In genomic region chr11:63829823-63830489, GRCh38 we compare ENCODE assay signal across 9 cellular contexts. TPM values are rescaled to one million over a fixed set of nuclear protein-coding genes. Genes with fewer than 3 reads are reported as not detected.
DNase-seq lines count a peak whose midpoint lies in the region; ATAC-seq, FAIRE-seq and TF ChIP-seq lines count a peak whose summit lies in the region.
"Had no signal": no experiment of that assay in that cellular context is flagged by ENCODE, and none has a peak within 500 bp of the region (broad histone marks: within the 10 kb centered on the region; RNA-seq: fewer than 3 reads in every experiment).

No MANE protein-coding gene starts in this region.

- intact Hi-C loops in left colon (cut with DNase I, micrococcal nuclease), result loop anchor here in 1 of 2 donors (10.0 kb wide), 1 partner anchor 325 kb away; no protein-coding TSS in a partner anchor

- ATAC-seq in left colon (peak; percentile 51), GM19452 (IDR thresholded peaks at IDR 0.05; ENCODE audit: unreplicated experiment) (no peak)

- POLR2A ChIA-PET in HEK293T (lab: Yijun Ruan, JAX), result interaction anchor here (0.7 to 1.5 kb wide), 2 partner anchors 9 to 116 kb away, joined by 3 to 6 read pairs; partner anchors contain the start of gene MARK2

- H3K4me3 ChIP-seq in WI38 (ENCODE audit: low read depth, low read length) (no peak overlapping the region), coronary artery (no peak overlapping the region)

- no peak for FAIRE-seq in D721Med (lab: Jason Lieb, UNC)

- DNase-seq in D721Med (ENCODE audit: insufficient read length, low spot score), result no peak
- peak; percentile 42 for DNase-seq in HEK293T (ENCODE audit: extremely low spot score)
- no peak for DNase-seq in left colon
- DNase-seq in coronary artery (ENCODE audit: low spot score), result no peak
- no peak for DNase-seq in globus pallidus (ENCODE audit: low spot score)
- no peak for DNase-seq in SKM-1 treated with dmso at 0.1 percent for 144 hours (lab: John Stamatoyannopoulos, UW; ENCODE audit: unreplicated experiment)
- DNase-seq: T-cell had no signal

- peak; percentile 37 for TF ChIP-seq CTCF in D721Med (IDR thresholded peaks at IDR 0.05; ENCODE audit: insufficient read depth, missing control alignments)
- 0 out of 2 replicates have a peak, but pooled peaks have one; percentile 28 for TF ChIP-seq CTCF in WI38 (IDR thresholded peaks at IDR 0.05; ENCODE audit: low read depth, low read length)
- no peak for TF ChIP-seq CTCF in coronary artery (IDR thresholded peaks at IDR 0.05)

- H3K27ac ChIP-seq in coronary artery, result no peak overlapping the region

- CTCF ChIA-PET in HEK293T (lab: Yijun Ruan, JAX), result interaction anchor here (1.0 to 1.7 kb wide), 2 partner anchors 9 to 216 kb away, joined by 3 to 4 read pairs; partner anchors contain the start of gene MARK2

TF ChIP-seq in HEK293T, 16 proteins besides CTCF, POLR2A, EP300 and RAD21:
- no peak for TF ChIP-seq ELF4 (IDR thresholded peaks at IDR 0.05)
- no peak for TF ChIP-seq FOXM1 (IDR thresholded peaks at IDR 0.05; ENCODE audit: borderline replicate concordance)
- TF ChIP-seq ZNF384 (IDR thresholded peaks at IDR 0.05), result no peak
- no peak for TF ChIP-seq BHLHE40 (IDR thresholded peaks at IDR 0.05; ENCODE audit: borderline replicate concordance)
- TF ChIP-seq CTBP1 (IDR thresholded peaks at IDR 0.05; ENCODE audit: borderline replicate concordance), result no peak
- no peak for TF ChIP-seq L3MBTL2 (conservative IDR thresholded peaks at IDR 0.05)
- no peak for TF ChIP-seq FOXA1 (IDR thresholded peaks at IDR 0.05)

RNA-seq across cellular contexts. Expression of gene MARK2, which starts 9.0 kb away (rescaled TPM):
- 100 to 1,000 TPM in 1 of 2 donors, 10 to 100 TPM in 1; 91.8 to 100 TPM for total RNA-seq in left colon

RNA-seq across cellular contexts. Expression of gene SPINDOC, which starts 16.7 kb away (rescaled TPM):
- 1 to 10 TPM; 6.4 to 7.1 TPM for total RNA-seq in left colon
